ENCODE assay signal across 8 cellular contexts in the genomic region with DNA sequence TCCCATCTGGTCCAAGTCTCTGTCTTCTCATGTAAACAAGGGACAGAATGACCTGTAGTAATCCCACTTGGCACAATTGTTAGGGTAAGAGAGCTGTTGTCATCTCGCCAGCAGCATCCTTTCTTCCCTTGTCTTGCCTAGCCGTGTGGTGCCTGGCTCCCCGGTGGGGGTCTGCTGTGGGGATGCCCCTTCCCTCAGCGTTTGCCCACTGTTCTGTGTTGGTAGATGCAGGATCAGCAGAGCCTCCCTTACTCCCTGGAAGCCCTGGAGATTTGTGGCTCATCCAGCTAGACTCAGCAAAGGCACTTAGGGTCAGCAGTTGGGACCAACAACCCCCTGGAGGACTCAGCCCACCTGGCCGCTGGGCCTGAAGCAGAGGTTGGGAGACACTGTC. TPM values are rescaled to one million over a fixed set of nuclear protein-coding genes. Genes with fewer than 3 reads are reported as not detected.
A peak's percentile ranks its signal among the peaks of the same experiment; 100 is the strongest.
DNase-seq lines count a peak whose midpoint lies in the region; ATAC-seq and TF ChIP-seq lines count a peak whose summit lies in the region.
"Had no signal": no experiment of that assay in that cellular context is flagged by ENCODE, and none has a peak within 500 bp of the region (broad histone marks: within the 10 kb centered on the region; RNA-seq: fewer than 3 reads in every experiment).

No MANE protein-coding gene starts in this region.

- H3K4me1 ChIP-seq in OCI-LY1 (ENCODE audit: insufficient read depth, low read length, severe bottlenecking) = peaks cover 76% of the 10 kb centered on the region
- H3K4me1 ChIP-seq in testis = peaks cover 28% of the 10 kb centered on the region

- intact Hi-C loops in testis (cut with DNase I; ENCODE audit: low total_unique reads) = no loop called here

- 59 to 84% methylated on average over 4 to 5 of the region's 5 CpGs for WGBS in testis, 2 donors

- no peaks in the 10 kb centered on the region for H3K9me2 ChIP-seq in OCI-LY1 (ENCODE audit: low read depth, low read length)
- H3K9me2 ChIP-seq in neural cell (ENCODE audit: insufficient read depth, low read length) = no peaks in the 10 kb centered on the region

- H4K20me1 ChIP-seq in OCI-LY1 (ENCODE audit: insufficient read depth, low read length) = no peaks in the 10 kb centered on the region
- H4K20me1 ChIP-seq in neural cell (ENCODE audit: insufficient read depth) = no peaks in the 10 kb centered on the region

- H3K9ac ChIP-seq in OCI-LY1 (ENCODE audit: low read length) (peak overlapping the region; percentile 18; the same call in 1 of the 2 replicates), neural cell (ENCODE audit: low read length) (no peak overlapping the region)

- ATAC-seq in HG03139 (IDR thresholded peaks at IDR 0.05; ENCODE audit: unreplicated experiment) = no peak

- no peaks in the 10 kb centered on the region for H3K9me3 ChIP-seq in OCI-LY1 (ENCODE audit: low read length)
- H3K9me3 ChIP-seq in neural cell (ENCODE audit: low read length) = no peaks in the 10 kb centered on the region
- H3K9me3 ChIP-seq in testis = no peaks in the 10 kb centered on the region

- H3K4me2 ChIP-seq in OCI-LY1 (ENCODE audit: low read length) = peak overlapping the region; percentile 52; the same call in 1 of the 2 replicates
- H3K4me2 ChIP-seq in neural cell (ENCODE audit: low read length) = no peak overlapping the region

- H3F3A ChIP-seq in OCI-LY1 (ENCODE audit: insufficient read depth, low read length) (no peaks in the 10 kb centered on the region), neural cell (ENCODE audit: insufficient read depth, low read length, poor library complexity, severe bottlenecking) (peaks cover 4% of the 10 kb centered on the region)

- H3K27me3 ChIP-seq in OCI-LY1 (ENCODE audit: insufficient read depth, low read length) = no peaks in the 10 kb centered on the region
- H3K27me3 ChIP-seq in neural cell (ENCODE audit: insufficient read depth, low read depth, low read length) = no peaks in the 10 kb centered on the region
- H3K27me3 ChIP-seq in testis = no peaks in the 10 kb centered on the region

- TF ChIP-seq POLR2A in testis (IDR thresholded peaks at IDR 0.05) = no peak

- no peak overlapping the region for H3K4me3 ChIP-seq in OCI-LY1 (ENCODE audit: low read depth, low read length, poor library complexity, severe bottlenecking)
- H3K4me3 ChIP-seq in neural cell (ENCODE audit: low read length) = no peak overlapping the region
- H3K4me3 ChIP-seq in testis = no peak overlapping the region

- DNase-seq in testis = no peak
- no peak for DNase-seq in SIG-M5 (lab: John Stamatoyannopoulos, UW)
- no peak for DNase-seq in NOMO-1 treated with dmso at 0.1 percent for 144 hours (lab: John Stamatoyannopoulos, UW; ENCODE audit: unreplicated experiment)
- DNase-seq: activated CD4-positive, alpha-beta T cell treated with anti-CD3 and anti-CD28 coated beads, Interleukin-2, amount 10 ng/mL, durations not matched to agents 24 days and 14 days had no signal

- TF ChIP-seq RAD21 in neural cell (conservative IDR thresholded peaks at IDR 0.05) = no peak

- TF ChIP-seq CTCF in OCI-LY1 (IDR thresholded peaks at IDR 0.05; ENCODE audit: low read length) (no peak), neural cell (IDR thresholded peaks at IDR 0.05; ENCODE audit: poor library complexity, severe bottlenecking) (no peak), testis (IDR thresholded peaks at IDR 0.05) (no peak)

- H2AFZ ChIP-seq in OCI-LY1 (ENCODE audit: low read length) = no peak overlapping the region
- H2AFZ ChIP-seq in neural cell (ENCODE audit: low read depth, low read length) = no peak overlapping the region

- TF ChIP-seq EP300 in neural cell (conservative IDR thresholded peaks at IDR 0.05; ENCODE audit: poor library complexity, severe bottlenecking) = no peak

- H3K79me2 ChIP-seq in OCI-LY1 (ENCODE audit: insufficient read depth, low read length) = peaks cover 61% of the 10 kb centered on the region
- H3K79me2 ChIP-seq in neural cell (replicated peaks; ENCODE audit: insufficient read depth, low read length) = peaks cover 61% of the 10 kb centered on the region

- H3K36me3 ChIP-seq in OCI-LY1 (ENCODE audit: insufficient read depth, low read length) = peaks cover 14% of the 10 kb centered on the region
- H3K36me3 ChIP-seq in neural cell (ENCODE audit: insufficient read depth, low read length) = no peaks in the 10 kb centered on the region
- no peaks in the 10 kb centered on the region for H3K36me3 ChIP-seq in testis (ENCODE audit: low read depth, missing control alignments)

- peak overlapping the region; percentile 19 for H3K27ac ChIP-seq in OCI-LY1 (ENCODE audit: low read depth, low read length, poor library complexity, severe bottlenecking)
- peak overlapping the region; percentile 90 for H3K27ac ChIP-seq in cingulate gyrus (ENCODE audit: low read depth, low read length)
- peak overlapping the region; percentile 98 for H3K27ac ChIP-seq in neural cell (ENCODE audit: low read length)
- peak overlapping the region; percentile 18 to 48 for H3K27ac ChIP-seq in testis

TF ChIP-seq in neural cell, 6 proteins besides CTCF, POLR2A, EP300 and RAD21:
- TF ChIP-seq POLR2AphosphoS5 (IDR thresholded peaks at IDR 0.05) = no peak
- TF ChIP-seq MXI1 (conservative IDR thresholded peaks at IDR 0.05; ENCODE audit: poor library complexity, severe bottlenecking) = no peak
- no peak for TF ChIP-seq REST (IDR thresholded peaks at IDR 0.05; ENCODE audit: borderline replicate concordance)
- no peak for TF ChIP-seq TAF1 (IDR thresholded peaks at IDR 0.05; ENCODE audit: low read depth)
- TF ChIP-seq EZH2 (IDR thresholded peaks at IDR 0.05; ENCODE audit: borderline replicate concordance, insufficient read depth, low read length, poor library complexity, severe bottlenecking) = no peak
- TF ChIP-seq SMC3 (conservative IDR thresholded peaks at IDR 0.05; ENCODE audit: poor library complexity) = no peak

RNA-seq across cellular contexts. Expression of gene ACO2, which starts 13.0 kb away (rescaled TPM):
- polyA plus RNA-seq in neural cell (72.3 and 88.2 TPM in 2 replicates), testis (ENCODE audit: insufficient read depth, low read depth, low replicate concordance) (113 TPM)
- 110 TPM in 2 replicates for polyA minus RNA-seq in neural cell
- total RNA-seq in testis = 100 to 1,000 TPM; 133 to 178 TPM

RNA-seq across cellular contexts. Expression of gene PHF5A, which starts 13.4 kb away (rescaled TPM):
- polyA plus RNA-seq in neural cell (148 and 153 TPM in 2 replicates), testis (ENCODE audit: insufficient read depth, low read depth, low replicate concordance) (42.8 TPM)
- polyA minus RNA-seq in neural cell = 66.7 and 76.3 TPM in 2 replicates
- total RNA-seq in testis = 10 to 100 TPM; 33.7 to 35.1 TPM

RNA-seq across cellular contexts. Expression of gene TOB2, which starts 35.3 kb away (rescaled TPM):
- polyA plus RNA-seq in neural cell (8.2 and 9.1 TPM in 2 replicates), testis (ENCODE audit: insufficient read depth, low read depth, low replicate concordance) (32.7 TPM)
- polyA minus RNA-seq in neural cell = 17.4 and 21.2 TPM in 2 replicates
- total RNA-seq in testis = 10 to 100 TPM; 35.4 to 41.7 TPM

Comparison
In these comparisons a context has a peak if more than half of its experiments do, and no peak if none do; other contexts are left out.
1. H3K27ac ChIP-seq: peak in every context shown above with its lines; median percentile 98 in neural cell; 90 in cingulate gyrus; 33 in testis; 19 in OCI-LY1.